8 cellular contexts compared by ENCODE assay signal in genomic region chr12:115375188-115375991, GRCh38.
DNase-seq lines count a peak whose midpoint lies in the region; ATAC-seq and TF ChIP-seq lines count a peak whose summit lies in the region.

No MANE protein-coding gene starts in this region.

- no peaks in the 10 kb centered on the region for H3K79me2 ChIP-seq in hepatocyte

- ATAC-seq in HG02885 (IDR thresholded peaks at IDR 0.05; ENCODE audit: poor library complexity, unreplicated experiment), result peak; percentile 94

- no peaks in the 10 kb centered on the region for H3K36me3 ChIP-seq in Peyer's patch
- no peaks in the 10 kb centered on the region for H3K36me3 ChIP-seq in hepatocyte (replicated peaks; ENCODE audit: insufficient read depth, low read depth)

- H3K4me1 ChIP-seq in Peyer's patch (no peaks in the 10 kb centered on the region), hepatocyte (ENCODE audit: insufficient read depth) (peaks cover 34% of the 10 kb centered on the region)

- no peak for TF ChIP-seq POLR2A in Peyer's patch (IDR thresholded peaks at IDR 0.05)

- H3K9me2 ChIP-seq in hepatocyte (replicated peaks; ENCODE audit: insufficient read depth), result no peaks in the 10 kb centered on the region

- no peak overlapping the region for H3K4me3 ChIP-seq in Peyer's patch
- H3K4me3 ChIP-seq in hepatocyte, result no peak overlapping the region

- DNase-seq in NOMO-1 (lab: John Stamatoyannopoulos, UW; ENCODE audit: unreplicated experiment in 2 of 2), result peak; percentile 33 to 46
- no peak for DNase-seq in NOMO-1 treated with dmso at 0.1 percent for 144 hours (lab: John Stamatoyannopoulos, UW; ENCODE audit: unreplicated experiment)
- peak in 2 of 3 donors; percentile 48 to 59 for DNase-seq in Peyer's patch
- peak; percentile 65 for DNase-seq in hepatocyte (ENCODE audit: low spot score)
- no peak for DNase-seq in AML-193 (lab: John Stamatoyannopoulos, UW)
- DNase-seq in activated gamma-delta T cell treated with Interleukin-2 at 50 U/mL for 16 hours, result no peak
- DNase-seq in middle frontal gyrus (ENCODE audit: extremely low spot score, low spot score), result no peak

- peak overlapping the region; percentile 18 for H3K4me2 ChIP-seq in hepatocyte

- H2AFZ ChIP-seq in hepatocyte, result peak overlapping the region; percentile 17

- H3K27ac ChIP-seq in Peyer's patch (no peak overlapping the region), hepatocyte (peak overlapping the region; percentile 83)

- 41% methylated on average over 12 of the region's 12 CpGs for WGBS in hepatocyte (ENCODE audit: low lambda C conversion rate, missing lambda C conversion rate)

- no peaks in the 10 kb centered on the region for H4K20me1 ChIP-seq in hepatocyte (ENCODE audit: insufficient read depth, poor library complexity, severe bottlenecking)

- TF ChIP-seq CTCF in Peyer's patch (IDR thresholded peaks at IDR 0.05) (peak in 1 of 6 experiments; percentile 3), hepatocyte (IDR thresholded peaks at IDR 0.05; ENCODE audit: poor library complexity) (no peak)

- no peaks in the 10 kb centered on the region for H3K27me3 ChIP-seq in Peyer's patch
- H3K27me3 ChIP-seq in hepatocyte, result no peaks in the 10 kb centered on the region

- H3K9me3 ChIP-seq in Peyer's patch (no peaks in the 10 kb centered on the region), hepatocyte (ENCODE audit: low read depth) (no peaks in the 10 kb centered on the region)

Comparison
In these comparisons a context has a peak if more than half of its experiments do, and no peak if none do; other contexts are left out.
1. DNase-seq: peak in NOMO-1 (2 of 2), Peyer's patch (2 of 3) and hepatocyte (single experiment); none in NOMO-1 treated with dmso at 0.1 percent for 144 hours (single experiment), AML-193 (0 of 2), activated gamma-delta T cell treated with Interleukin-2 at 50 U/mL for 16 hours (single experiment) and middle frontal gyrus (single experiment).